ENCODE assay signal across 8 cellular contexts in the genomic region with DNA sequence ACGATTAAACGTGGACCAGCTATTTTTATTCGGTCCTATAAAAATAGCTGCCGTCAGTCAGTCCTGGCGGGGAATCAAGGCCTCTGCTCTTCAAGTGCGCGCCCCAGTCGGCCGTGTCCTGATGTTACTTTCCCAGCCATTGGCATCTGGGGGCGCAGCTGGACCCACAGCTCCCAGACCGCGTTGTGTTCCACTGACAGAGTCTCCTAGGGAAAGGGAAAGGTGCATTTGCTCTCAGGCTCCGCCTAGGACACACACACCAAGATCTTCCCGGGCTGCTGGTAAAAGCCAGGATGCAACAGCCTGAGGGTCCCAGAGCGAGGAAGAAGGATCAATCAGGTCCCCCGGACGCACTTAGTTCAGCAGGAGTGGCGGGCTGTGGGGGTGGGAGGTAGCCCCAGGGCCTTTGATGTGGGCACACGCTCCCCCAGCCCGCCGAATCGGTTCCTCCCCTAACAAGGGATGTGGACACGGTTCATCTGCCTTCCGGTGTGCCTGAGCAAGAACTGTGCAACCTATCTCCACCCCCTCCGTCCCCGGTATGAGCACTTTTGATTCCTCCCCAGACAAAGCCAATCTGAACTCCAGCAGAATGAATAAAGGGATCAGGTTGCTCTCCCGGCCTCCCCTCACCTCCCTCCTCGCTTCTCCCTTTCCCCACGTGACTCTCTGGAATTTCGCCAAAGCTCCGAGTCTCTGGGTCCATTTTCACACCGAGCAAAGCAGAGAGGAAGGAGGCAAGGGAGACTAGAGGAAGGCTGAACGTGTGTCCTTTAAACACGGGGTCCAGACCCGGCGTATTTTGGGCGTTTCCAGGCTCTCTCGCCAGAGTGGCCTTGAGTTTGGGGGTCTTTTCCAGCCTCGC. TPM values are rescaled to one million over a fixed set of nuclear protein-coding genes. Genes with fewer than 3 reads are reported as not detected.
DNase-seq lines count a peak whose midpoint lies in the region; ATAC-seq and TF ChIP-seq lines count a peak whose summit lies in the region.

No MANE protein-coding gene starts in this region.

- DNase-seq in CD14-positive monocyte (ENCODE audit: low spot score) (no peak), NCI-H526 (lab: John Stamatoyannopoulos, UW) (peak; percentile 66 to 80), heart left ventricle (peak; percentile 70 to 89 (median 82)), osteoblast (ENCODE audit: insufficient read length, low spot score, missing footprints) (peak; percentile 83), COLO829 (ENCODE audit: low spot score) (no peak)
- peak; percentile 33 for DNase-seq in activated naive CD8-positive, alpha-beta T cell treated with anti-CD3 and anti-CD28 coated beads, Interleukin-2, amount 50 U/mL, for 24 hours

- H3K4me1 ChIP-seq in heart left ventricle (peaks cover 0 to 29% (median 3%) of the 10 kb centered on the region in 12 donors), osteoblast (ENCODE audit: insufficient read depth, low read length) (peaks cover 19% of the 10 kb centered on the region)

- H3K4me3 Mint-ChIP-seq in CD14-positive monocyte, result peak overlapping the region; percentile 79 to 97
- peak overlapping the region; percentile 81 for H3K4me3 Mint-ChIP-seq in activated naive CD8-positive, alpha-beta T cell treated with anti-CD3 and anti-CD28 coated beads, Interleukin-2, amount 50 U/mL, for 24 hours

- H3K36me3 ChIP-seq in heart left ventricle (no peaks in the 10 kb centered on the region), osteoblast (ENCODE audit: insufficient read depth, low read length) (no peaks in the 10 kb centered on the region)

- no peaks in the 10 kb centered on the region for H4K20me1 ChIP-seq in osteoblast (ENCODE audit: insufficient read depth, low read length)

- intact Hi-C loops in CD14-positive monocyte (cut with micrococcal nuclease) (no loop called here), heart left ventricle (cut with DNase I) (loop anchor here in 6 of 10 donors (2.0 to 10.0 kb wide), 7 partner anchors 46 to 718 kb away; partner anchors contain the start of gene BMP2K (in 1 of the 6))

- ATAC-seq in GM19035 (IDR thresholded peaks at IDR 0.05; ENCODE audit: unreplicated experiment) (peak; percentile 55), HG03442 (IDR thresholded peaks at IDR 0.05; ENCODE audit: unreplicated experiment) (peak; percentile 75), heart left ventricle (peak; percentile 81 to 84 (median 82))
- ATAC-seq in activated naive CD8-positive, alpha-beta T cell treated with anti-CD3 and anti-CD28 coated beads, Interleukin-2, amount 50 U/mL, for 24 hours, result peak; percentile 67

- H3K79me2 ChIP-seq in osteoblast (ENCODE audit: insufficient read depth, low read length), result no peaks in the 10 kb centered on the region

- H3K27me3 Mint-ChIP-seq in CD14-positive monocyte (ENCODE audit: low read depth in 3 of 3), result peaks cover 63 to 83% (median 76%) of the 10 kb centered on the region in 3 donors
- peaks cover 62% of the 10 kb centered on the region for H3K27me3 Mint-ChIP-seq in activated naive CD8-positive, alpha-beta T cell treated with anti-CD3 and anti-CD28 coated beads, Interleukin-2, amount 50 U/mL, for 24 hours

- peaks cover 34% of the 10 kb centered on the region for H3K4me1 Mint-ChIP-seq in CD14-positive monocyte
- peaks cover 27% of the 10 kb centered on the region for H3K4me1 Mint-ChIP-seq in activated naive CD8-positive, alpha-beta T cell treated with anti-CD3 and anti-CD28 coated beads, Interleukin-2, amount 50 U/mL, for 24 hours

- peaks cover 0 to 13% of the 10 kb centered on the region in 2 donors for H3K36me3 Mint-ChIP-seq in CD14-positive monocyte
- H3K36me3 Mint-ChIP-seq in activated naive CD8-positive, alpha-beta T cell treated with anti-CD3 and anti-CD28 coated beads, Interleukin-2, amount 50 U/mL, for 24 hours (ENCODE audit: low read depth), result no peaks in the 10 kb centered on the region

- H3K27ac ChIP-seq in heart left ventricle (peak overlapping the region in 11 of 12 donors; percentile 19 to 91 (median 87)), osteoblast (ENCODE audit: low read depth, low read length) (no peak overlapping the region)

- TF ChIP-seq POLR2A in heart left ventricle (IDR thresholded peaks at IDR 0.05), result peak in 1 of 2 donors; percentile 37

- H3K27ac Mint-ChIP-seq in CD14-positive monocyte, result no peak overlapping the region
- no peak overlapping the region for H3K27ac Mint-ChIP-seq in activated naive CD8-positive, alpha-beta T cell treated with anti-CD3 and anti-CD28 coated beads, Interleukin-2, amount 50 U/mL, for 24 hours

- H3K4me3 ChIP-seq in heart left ventricle, result peak overlapping the region; percentile 49 to 82 (median 67)
- H3K4me3 ChIP-seq in osteoblast (ENCODE audit: insufficient read depth, low read length), result peak overlapping the region; percentile 71

- TF ChIP-seq CTCF in CD14-positive monocyte (IDR thresholded peaks at IDR 0.05), result no peak
- TF ChIP-seq CTCF in heart left ventricle (IDR thresholded peaks at IDR 0.05), result peak in 2 of 12 donors; percentile 12 to 19
- TF ChIP-seq CTCF in osteoblast (IDR thresholded peaks at IDR 0.05; ENCODE audit: extremely low read depth, low read depth, low read length), result no peak

- 2 to 6% (median 3%) methylated on average over 31 to 39 of the region's 39 CpGs for WGBS in heart left ventricle, 4 donors

- peaks cover 0 to 24% (median 14%) of the 10 kb centered on the region in 7 donors for H3K9me3 Mint-ChIP-seq in CD14-positive monocyte
- no peaks in the 10 kb centered on the region for H3K9me3 Mint-ChIP-seq in activated naive CD8-positive, alpha-beta T cell treated with anti-CD3 and anti-CD28 coated beads, Interleukin-2, amount 50 U/mL, for 24 hours

- peak overlapping the region; percentile 77 for H3K4me2 ChIP-seq in osteoblast (ENCODE audit: insufficient read depth, low read length)

- H3K9me3 ChIP-seq in heart left ventricle (no peaks in the 10 kb centered on the region), osteoblast (ENCODE audit: low read depth, low read length) (no peaks in the 10 kb centered on the region)

- peak overlapping the region; percentile 89 for H2AFZ ChIP-seq in osteoblast (ENCODE audit: low read length)

- H3K27me3 ChIP-seq in heart left ventricle (peaks cover 0 to 47% (median 0%) of the 10 kb centered on the region in 9 donors), osteoblast (ENCODE audit: insufficient read depth, low read length) (peaks cover 43% of the 10 kb centered on the region)

RNA-seq across cellular contexts. Expression of gene FRAS1, which starts 0.6 kb away (rescaled TPM):
- polyA plus RNA-seq in CD14-positive monocyte (not detected), heart left ventricle (1 to 10 TPM in 1 of 2 donors, under 1 TPM in 1; 0.57 to 1.4 TPM)
- total RNA-seq in heart left ventricle (10 to 100 TPM in 1 of 9 donors, 1 to 10 TPM in 7, under 1 TPM in 1; 0.84 to 13.4 (median 4.8) TPM), osteoblast (5.1 and 7.4 TPM in 2 replicates)

Comparison
In these comparisons a context has a peak if more than half of its experiments do, and no peak if none do; other contexts are left out.
1. DNase-seq: peak in NCI-H526 (2 of 2), activated naive CD8-positive, alpha-beta T cell treated with anti-CD3 and anti-CD28 coated beads, Interleukin-2, amount 50 U/mL, for 24 hours (single experiment), heart left ventricle (5 of 5) and osteoblast (single experiment); none in CD14-positive monocyte (single experiment) and COLO829 (single experiment).
2. intact Hi-C loops: an anchor here in heart left ventricle (2.0 to 10.0 kb wide); none called in CD14-positive monocyte.
3. Peak in every context shown above with its lines, with median percentiles within 50 percentile points of each other: ATAC-seq.